1 cellular context compared by ENCODE assay signal in the genomic region with DNA sequence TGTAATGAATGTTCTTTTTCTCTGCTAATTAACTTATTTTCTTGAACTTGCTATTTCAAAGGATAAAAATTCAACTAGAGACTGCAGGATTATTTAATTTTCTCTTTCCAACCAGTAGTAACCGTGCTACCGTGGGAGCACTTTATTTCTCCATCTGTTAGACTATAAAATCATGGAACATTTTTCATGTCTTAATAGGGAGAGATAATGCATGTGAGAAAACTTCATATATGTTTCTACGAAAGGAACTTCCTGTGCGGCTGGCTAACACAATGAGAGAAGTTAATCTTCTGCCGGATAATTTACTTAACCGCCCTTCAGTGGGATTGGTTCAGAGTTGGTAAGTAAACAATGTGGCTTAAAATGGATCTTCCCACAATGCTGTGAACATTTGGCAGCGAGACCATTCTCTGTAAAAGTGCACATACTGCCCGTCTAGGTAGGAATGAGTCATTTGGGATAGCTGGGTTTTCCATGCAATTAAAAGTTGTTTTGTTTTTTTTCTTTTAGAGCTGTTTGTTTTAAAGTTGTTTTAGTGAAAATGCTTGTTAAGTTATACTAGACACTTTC.
TF ChIP-seq lines count a peak whose summit lies in the region.

No MANE protein-coding gene starts in this region.

TF ChIP-seq in WTC11, 78 proteins besides CTCF, POLR2A, EP300 and RAD21 (continued from another document):
- TF ChIP-seq, protein P1, sequence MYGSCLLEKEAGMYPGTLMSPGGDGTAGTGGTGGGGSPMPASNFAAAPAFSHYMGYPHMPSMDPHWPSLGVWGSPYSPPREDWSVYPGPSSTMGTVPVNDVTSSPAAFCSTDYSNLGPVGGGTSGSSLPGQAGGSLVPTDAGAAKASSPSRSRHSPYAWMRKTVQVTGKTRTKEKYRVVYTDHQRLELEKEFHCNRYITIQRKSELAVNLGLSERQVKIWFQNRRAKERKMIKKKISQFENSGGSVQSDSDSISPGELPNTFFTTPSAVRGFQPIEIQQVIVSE (CRISPR knock-in tag; IDR thresholded peaks at IDR 0.05; ENCODE audit: borderline replicate concordance) = no peak
- no peak for TF ChIP-seq TEAD1 (CRISPR knock-in tag; IDR thresholded peaks at IDR 0.05)
- TF ChIP-seq, protein P2, sequence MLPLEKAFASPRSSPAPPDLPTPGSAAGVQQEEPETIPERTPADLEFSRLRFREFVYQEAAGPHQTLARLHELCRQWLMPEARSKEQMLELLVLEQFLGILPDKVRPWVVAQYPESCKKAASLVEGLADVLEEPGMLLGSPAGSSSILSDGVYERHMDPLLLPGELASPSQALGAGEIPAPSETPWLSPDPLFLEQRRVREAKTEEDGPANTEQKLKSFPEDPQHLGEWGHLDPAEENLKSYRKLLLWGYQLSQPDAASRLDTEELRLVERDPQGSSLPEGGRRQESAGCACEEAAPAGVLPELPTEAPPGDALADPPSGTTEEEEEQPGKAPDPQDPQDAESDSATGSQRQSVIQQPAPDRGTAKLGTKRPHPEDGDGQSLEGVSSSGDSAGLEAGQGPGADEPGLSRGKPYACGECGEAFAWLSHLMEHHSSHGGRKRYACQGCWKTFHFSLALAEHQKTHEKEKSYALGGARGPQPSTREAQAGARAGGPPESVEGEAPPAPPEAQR (CRISPR knock-in tag; IDR thresholded peaks at IDR 0.05) = no peak
- no peak for TF ChIP-seq ZNF423 (CRISPR knock-in tag; IDR thresholded peaks at IDR 0.05)
- TF ChIP-seq, protein P3, sequence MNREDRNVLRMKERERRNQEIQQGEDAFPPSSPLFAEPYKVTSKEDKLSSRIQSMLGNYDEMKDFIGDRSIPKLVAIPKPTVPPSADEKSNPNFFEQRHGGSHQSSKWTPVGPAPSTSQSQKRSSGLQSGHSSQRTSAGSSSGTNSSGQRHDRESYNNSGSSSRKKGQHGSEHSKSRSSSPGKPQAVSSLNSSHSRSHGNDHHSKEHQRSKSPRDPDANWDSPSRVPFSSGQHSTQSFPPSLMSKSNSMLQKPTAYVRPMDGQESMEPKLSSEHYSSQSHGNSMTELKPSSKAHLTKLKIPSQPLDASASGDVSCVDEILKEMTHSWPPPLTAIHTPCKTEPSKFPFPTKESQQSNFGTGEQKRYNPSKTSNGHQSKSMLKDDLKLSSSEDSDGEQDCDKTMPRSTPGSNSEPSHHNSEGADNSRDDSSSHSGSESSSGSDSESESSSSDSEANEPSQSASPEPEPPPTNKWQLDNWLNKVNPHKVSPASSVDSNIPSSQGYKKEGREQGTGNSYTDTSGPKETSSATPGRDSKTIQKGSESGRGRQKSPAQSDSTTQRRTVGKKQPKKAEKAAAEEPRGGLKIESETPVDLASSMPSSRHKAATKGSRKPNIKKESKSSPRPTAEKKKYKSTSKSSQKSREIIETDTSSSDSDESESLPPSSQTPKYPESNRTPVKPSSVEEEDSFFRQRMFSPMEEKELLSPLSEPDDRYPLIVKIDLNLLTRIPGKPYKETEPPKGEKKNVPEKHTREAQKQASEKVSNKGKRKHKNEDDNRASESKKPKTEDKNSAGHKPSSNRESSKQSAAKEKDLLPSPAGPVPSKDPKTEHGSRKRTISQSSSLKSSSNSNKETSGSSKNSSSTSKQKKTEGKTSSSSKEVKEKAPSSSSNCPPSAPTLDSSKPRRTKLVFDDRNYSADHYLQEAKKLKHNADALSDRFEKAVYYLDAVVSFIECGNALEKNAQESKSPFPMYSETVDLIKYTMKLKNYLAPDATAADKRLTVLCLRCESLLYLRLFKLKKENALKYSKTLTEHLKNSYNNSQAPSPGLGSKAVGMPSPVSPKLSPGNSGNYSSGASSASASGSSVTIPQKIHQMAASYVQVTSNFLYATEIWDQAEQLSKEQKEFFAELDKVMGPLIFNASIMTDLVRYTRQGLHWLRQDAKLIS (CRISPR knock-in tag; IDR thresholded peaks at IDR 0.05; ENCODE audit: borderline replicate concordance) = no peak
- no peak for TF ChIP-seq MXD4 (CRISPR knock-in tag; IDR thresholded peaks at IDR 0.05; ENCODE audit: borderline replicate concordance)
- no peak for TF ChIP-seq ATF3 (CRISPR knock-in tag; conservative IDR thresholded peaks at IDR 0.05)
- TF ChIP-seq RELA (CRISPR knock-in tag; IDR thresholded peaks at IDR 0.05; ENCODE audit: borderline replicate concordance) = no peak
